Comparison of ENCODE assay signal across 12 cellular contexts in genomic region chr9:91900057-91900816, GRCh38. TPM values are rescaled to one million over a fixed set of nuclear protein-coding genes. Genes with fewer than 3 reads are reported as not detected.
DNase-seq lines count a peak whose midpoint lies in the region; ATAC-seq, FAIRE-seq and TF ChIP-seq lines count a peak whose summit lies in the region.
"Had no signal": no experiment of that assay in that cellular context is flagged by ENCODE, and none has a peak within 500 bp of the region (broad histone marks: within the 10 kb centered on the region; RNA-seq: fewer than 3 reads in every experiment).

No MANE protein-coding gene starts in this region.

- 13 to 30% methylated on average over 6 to 14 of the region's 32 CpGs for WGBS in gastroesophageal sphincter (ENCODE audit: low coverage in 1 of 2), 2 donors
- WGBS in pancreas, 2 donors = 42 to 46% methylated on average over 32 of the region's 32 CpGs

- H3K4me1 ChIP-seq in gastroesophageal sphincter (peaks cover 14 to 95% (median 36%) of the 10 kb centered on the region in 3 donors), pancreas (peaks cover 41 to 65% (median 54%) of the 10 kb centered on the region in 3 donors)
- peaks cover 0 to 7% of the 10 kb centered on the region in 2 donors for H3K4me1 ChIP-seq in naive thymus-derived CD4-positive, alpha-beta T cell (ENCODE audit: control insufficient read depth in 2 of 2, insufficient read depth in 2 of 2, low read length in 2 of 2)

- FAIRE-seq in pancreas (lab: Jason Lieb, UNC) = no peak

- CTCF ChIA-PET in naive thymus-derived CD4-positive, alpha-beta T cell (lab: Charles Lee) = no interaction called here

- H3K4me3 Mint-ChIP-seq in naive thymus-derived CD4-positive, alpha-beta T cell = no peak overlapping the region
- H3K4me3 Mint-ChIP-seq: activated CD8-positive, alpha-beta memory T cell treated with anti-CD3 and anti-CD28 coated beads, Interleukin-2, amount 10 ng/mL, durations not matched to agents 7 days and 5 days; B cell had no signal

- peaks cover 0 to 3% (median 0%) of the 10 kb centered on the region in 5 donors for H3K36me3 Mint-ChIP-seq in naive thymus-derived CD4-positive, alpha-beta T cell
- H3K36me3 Mint-ChIP-seq: activated CD8-positive, alpha-beta memory T cell treated with anti-CD3 and anti-CD28 coated beads, Interleukin-2, amount 10 ng/mL, durations not matched to agents 7 days and 5 days had no signal

- peaks cover 0 to 2% (median 0%) of the 10 kb centered on the region in 11 donors for H3K9me3 Mint-ChIP-seq in naive thymus-derived CD4-positive, alpha-beta T cell

- TF ChIP-seq POLR2A in gastroesophageal sphincter (IDR thresholded peaks at IDR 0.05) = no peak

- POLR2A ChIA-PET in naive thymus-derived CD4-positive, alpha-beta T cell (lab: Charles Lee) = no interaction called here

- no peaks in the 10 kb centered on the region for H3K36me3 ChIP-seq in gastroesophageal sphincter
- no peaks in the 10 kb centered on the region for H3K36me3 ChIP-seq in pancreas
- H3K36me3 ChIP-seq in naive thymus-derived CD4-positive, alpha-beta T cell (ENCODE audit: control insufficient read depth in 2 of 3, insufficient read depth in 3 of 3, low read length in 3 of 3) = no peaks in the 10 kb centered on the region
- H3K36me3 ChIP-seq: tibial artery had no signal

- H3K4me1 Mint-ChIP-seq in naive thymus-derived CD4-positive, alpha-beta T cell = peaks cover 0 to 17% (median 0%) of the 10 kb centered on the region in 7 donors

- no peaks in the 10 kb centered on the region for H3K27me3 ChIP-seq in gastroesophageal sphincter
- no peaks in the 10 kb centered on the region for H3K27me3 ChIP-seq in pancreas
- no peaks in the 10 kb centered on the region for H3K27me3 ChIP-seq in naive thymus-derived CD4-positive, alpha-beta T cell (ENCODE audit: control insufficient read depth in 2 of 2, insufficient read depth in 2 of 2, low read length in 2 of 2)

- TF ChIP-seq EP300 in gastroesophageal sphincter (IDR thresholded peaks at IDR 0.05) = no peak

- ATAC-seq in gastroesophageal sphincter (no peak), pancreas (peak in 1 of 4 donors; percentile 31), GM18909 (IDR thresholded peaks at IDR 0.05; ENCODE audit: poor library complexity, unreplicated experiment) (no peak), HG03439 (IDR thresholded peaks at IDR 0.05; ENCODE audit: unreplicated experiment) (no peak)
- ATAC-seq in naive thymus-derived CD4-positive, alpha-beta T cell = no peak
- ATAC-seq: activated CD8-positive, alpha-beta memory T cell treated with anti-CD3 and anti-CD28 coated beads, Interleukin-2, amount 10 ng/mL, durations not matched to agents 7 days and 5 days had no signal

- DNase-seq in DMS153 (lab: John Stamatoyannopoulos, UW) = peak; percentile 59
- peak; percentile 60 for DNase-seq in NCI-H524 treated with DMSO at 0.1 percent for 48 hours (lab: John Stamatoyannopoulos, UW)
- DNase-seq in pancreas = peak in 2 of 6 donors; percentile 19 to 52
- no peak for DNase-seq in NCI-H2171 treated with DMSO at 0.1 percent for 48 hours (lab: John Stamatoyannopoulos, UW)
- no peak for DNase-seq in naive thymus-derived CD4-positive, alpha-beta T cell
- DNase-seq: activated CD8-positive, alpha-beta memory T cell treated with anti-CD3 and anti-CD28 coated beads, Interleukin-2, amount 10 ng/mL, durations not matched to agents 7 days and 5 days; NCI-H446 treated with DMSO at 0.1 percent for 48 hours; tibial artery had no signal

- peaks cover 9 to 29% (median 24%) of the 10 kb centered on the region in 5 donors for H3K27me3 Mint-ChIP-seq in naive thymus-derived CD4-positive, alpha-beta T cell

- H3K9me3 ChIP-seq in gastroesophageal sphincter = no peaks in the 10 kb centered on the region
- H3K9me3 ChIP-seq in pancreas = no peaks in the 10 kb centered on the region
- H3K9me3 ChIP-seq in naive thymus-derived CD4-positive, alpha-beta T cell (ENCODE audit: control insufficient read depth in 2 of 3, low read length in 3 of 3) = no peaks in the 10 kb centered on the region
- H3K9me3 ChIP-seq: tibial artery had no signal

- H3K27ac Mint-ChIP-seq in naive thymus-derived CD4-positive, alpha-beta T cell = no peak overlapping the region
- H3K27ac Mint-ChIP-seq: activated CD8-positive, alpha-beta memory T cell treated with anti-CD3 and anti-CD28 coated beads, Interleukin-2, amount 10 ng/mL, durations not matched to agents 7 days and 5 days; B cell had no signal

- intact Hi-C loops in pancreas (cut with DNase I) = no loop called here
- intact Hi-C loops in naive thymus-derived CD4-positive, alpha-beta T cell (cut with micrococcal nuclease) = no loop called here

- TF ChIP-seq CTCF in gastroesophageal sphincter (IDR thresholded peaks at IDR 0.05) (no peak), pancreas (IDR thresholded peaks at IDR 0.05) (no peak)

- H3K27ac ChIP-seq in gastroesophageal sphincter (peak overlapping the region in 3 of 4 donors; percentile 32 to 85 (median 63)), pancreas (peak overlapping the region in 3 of 4 donors; percentile 3 to 42 (median 37))
- H3K27ac ChIP-seq in naive thymus-derived CD4-positive, alpha-beta T cell (ENCODE audit: low read depth, low read length) = no peak overlapping the region
- H3K27ac ChIP-seq: tibial artery had no signal

- H3K4me3 ChIP-seq in gastroesophageal sphincter (peak overlapping the region in 1 of 2 donors; percentile 6), pancreas (no peak overlapping the region)
- no peak overlapping the region for H3K4me3 ChIP-seq in naive thymus-derived CD4-positive, alpha-beta T cell (ENCODE audit: low read length)
- H3K4me3 ChIP-seq: tibial artery had no signal

RNA-seq across cellular contexts. Expression of gene ROR2, which starts 49.8 kb away (rescaled TPM):
- total RNA-seq in gastroesophageal sphincter = 10 to 100 TPM; 40.8 to 69.1 (median 63.2) TPM
- 1 to 10 TPM in 4 of 6 donors, under 1 TPM in 2; 0.67 to 6.3 (median 1.3) TPM for total RNA-seq in pancreas
- polyA plus RNA-seq in pancreas = 1 to 10 TPM in 1 of 2 donors, under 1 TPM in 1; 0.91 to 1.2 TPM
- 1 to 10 TPM in 1 of 5 experiments, under 1 TPM in 1, not detected in 3; 0.48 to 2.1 TPM for total RNA-seq in naive thymus-derived CD4-positive, alpha-beta T cell
- polyA plus RNA-seq in naive thymus-derived CD4-positive, alpha-beta T cell = not detected

Comparison
In these comparisons a context has a peak if more than half of its experiments do, and no peak if none do; other contexts are left out.
1. DNase-seq: peak in DMS153 (single experiment) and NCI-H524 treated with DMSO at 0.1 percent for 48 hours (single experiment); none in NCI-H2171 treated with DMSO at 0.1 percent for 48 hours (single experiment) and naive thymus-derived CD4-positive, alpha-beta T cell (0 of 9).
2. RNA of gene ROR2, which starts 49.8 kb away (total RNA-seq): 40.8 to 69.1 TPM in gastroesophageal sphincter; 0.67 to 6.3 TPM in pancreas and 0.48 to 2.1 TPM in naive thymus-derived CD4-positive, alpha-beta T cell; every median in the first group is over 4 times any median in the second.